ENCODE assay signal across 21 cellular contexts in genomic region chr7:117737882-117738281, GRCh38.
"Had no signal": no experiment of that assay in that cellular context is flagged by ENCODE, and none has a peak within 500 bp of the region (broad histone marks: within the 10 kb centered on the region; RNA-seq: fewer than 3 reads in every experiment).

No MANE protein-coding gene starts in this region.

- H3K27ac ChIP-seq: brain microvascular endothelial cell, epithelial cell of prostate, hepatocyte, left lung, ovary, psoas muscle, right atrium auricular region, upper lobe of left lung, vagina had no signal

- DNase-seq: activated CD4-positive, alpha-beta T cell treated with anti-CD3 and anti-CD28 coated beads for 36 hours; activated CD4-positive, alpha-beta T cell treated with anti-CD3 and anti-CD28 coated beads, Interleukin-2, amount 50 U/mL, for 4 hours; activated CD4-positive, CD25-positive, alpha-beta regulatory T cell; activated CD8-positive, alpha-beta memory T cell treated with anti-CD3 and anti-CD28 coated beads for 24 hours; activated effector memory CD4-positive, alpha-beta T cell treated with Interleukin-2 at 50 U/mL for 16 hours; activated naive CD4-positive, alpha-beta T cell treated with Interleukin-2 at 50 U/mL for 16 hours; brain microvascular endothelial cell; glutamatergic neuron; left lung; ovary; psoas muscle; stimulated activated CD4-positive, alpha-beta T cell treated with anti-CD3 and anti-CD28 coated beads, Interleukin-15, amount 100 ng/mL, for 24 hours; stimulated activated CD4-positive, alpha-beta T cell treated with anti-CD3 and anti-CD28 coated beads, Interleukin-2, amount 100 ng/mL, for 24 hours; stimulated activated naive B cell treated with anti-CD40 and anti-IgM and Interleukin-4, amounts not matched to agents 10 μg/mL and 1 μg/mL and 100 μg/mL, for 72 hours; T-helper 1 cell; upper lobe of left lung had no signal

- H3K4me1 ChIP-seq: left lung, psoas muscle, right atrium auricular region, upper lobe of left lung, vagina had no signal

- H3K36me3 ChIP-seq: brain microvascular endothelial cell, left lung, ovary had no signal

- H3K27me3 ChIP-seq: brain microvascular endothelial cell, hepatocyte, left lung, ovary, right atrium auricular region, upper lobe of left lung, vagina had no signal

- H3K4me3 ChIP-seq: hepatocyte, left lung, lung, ovary, psoas muscle, right atrium auricular region, upper lobe of left lung, vagina had no signal

- ATAC-seq: activated CD4-positive, alpha-beta T cell treated with anti-CD3 and anti-CD28 coated beads for 36 hours; left lung; psoas muscle had no signal

- H3K9me3 ChIP-seq: left lung, ovary, psoas muscle, right atrium auricular region, upper lobe of left lung, vagina had no signal
